Comparison of ENCODE assay signal across 26 cellular contexts in the genomic region with DNA sequence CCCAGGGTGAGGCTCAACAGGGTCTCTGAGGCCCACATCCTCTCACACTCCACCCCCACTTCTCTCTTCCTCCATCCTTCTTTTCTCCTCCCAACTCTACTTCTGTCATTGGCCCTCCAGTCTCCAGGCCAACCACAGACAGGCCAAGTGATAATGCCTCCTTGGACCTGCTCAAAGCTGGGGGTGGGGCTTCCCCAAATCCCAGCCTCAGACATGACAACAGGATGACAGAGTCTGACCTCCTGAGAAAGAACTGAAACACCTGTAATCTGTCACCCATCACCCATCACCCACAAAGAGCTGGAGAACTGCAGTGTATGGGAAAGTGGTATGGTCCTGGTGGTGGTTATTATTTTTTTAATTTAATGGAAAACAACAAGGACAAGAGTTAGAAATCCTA.
DNase-seq lines count a peak whose midpoint lies in the region; ATAC-seq and TF ChIP-seq lines count a peak whose summit lies in the region.
"Had no signal": no experiment of that assay in that cellular context is flagged by ENCODE, and none has a peak within 500 bp of the region (broad histone marks: within the 10 kb centered on the region; RNA-seq: fewer than 3 reads in every experiment).

No MANE protein-coding gene starts in this region.

- H3K27ac Mint-ChIP-seq in activated naive CD8-positive, alpha-beta T cell treated with anti-CD3 and anti-CD28 coated beads, Interleukin-2, amount 10 ng/mL, durations not matched to agents 7 days and 5 days = peak overlapping the region; percentile 59
- no peak overlapping the region for H3K27ac Mint-ChIP-seq in activated naive CD8-positive, alpha-beta T cell treated with anti-CD3 and anti-CD28 coated beads, Interleukin-2, amount 50 U/mL, for 24 hours
- peak overlapping the region; percentile 38 to 91 for H3K27ac Mint-ChIP-seq in effector memory CD8-positive, alpha-beta T cell
- H3K27ac Mint-ChIP-seq: endodermal cell, type B pancreatic cell had no signal

- no peaks in the 10 kb centered on the region for H3K9me2 ChIP-seq in OCI-LY7 (ENCODE audit: insufficient read depth, low read length)

- no peak for TF ChIP-seq CTCF in OCI-LY7 (conservative IDR thresholded peaks at IDR 0.05; ENCODE audit: low read length)

- H3K4me1 ChIP-seq in OCI-LY7 (ENCODE audit: insufficient read depth, low read length, poor library complexity, severe bottlenecking) = peaks cover 56% of the 10 kb centered on the region
- H3K4me1 ChIP-seq: esophagus squamous epithelium, parathyroid adenoma had no signal

- no peak overlapping the region for H3K4me3 Mint-ChIP-seq in activated naive CD8-positive, alpha-beta T cell treated with anti-CD3 and anti-CD28 coated beads, Interleukin-2, amount 10 ng/mL, durations not matched to agents 7 days and 5 days
- no peak overlapping the region for H3K4me3 Mint-ChIP-seq in activated naive CD8-positive, alpha-beta T cell treated with anti-CD3 and anti-CD28 coated beads, Interleukin-2, amount 50 U/mL, for 24 hours
- H3K4me3 Mint-ChIP-seq in effector memory CD8-positive, alpha-beta T cell = peak overlapping the region in 1 of 2 donors; percentile 9
- H3K4me3 Mint-ChIP-seq: endodermal cell, neural crest cell, type B pancreatic cell had no signal

- H3K4me1 Mint-ChIP-seq in activated naive CD8-positive, alpha-beta T cell treated with anti-CD3 and anti-CD28 coated beads, Interleukin-2, amount 10 ng/mL, durations not matched to agents 7 days and 5 days = peaks cover 37% of the 10 kb centered on the region
- H3K4me1 Mint-ChIP-seq in activated naive CD8-positive, alpha-beta T cell treated with anti-CD3 and anti-CD28 coated beads, Interleukin-2, amount 50 U/mL, for 24 hours = peaks cover 57% of the 10 kb centered on the region
- H3K4me1 Mint-ChIP-seq in effector memory CD8-positive, alpha-beta T cell (ENCODE audit: low read depth in 2 of 2) = peaks cover 26 to 38% of the 10 kb centered on the region in 2 donors

- CTCF ChIA-PET in OCI-LY7 (lab: Charles Lee; ENCODE audit: unreplicated experiment) = interaction anchor here (1.3 kb wide), 1 partner anchor 10 kb away, joined by 3 read pairs; no protein-coding TSS in a partner anchor

- no peaks in the 10 kb centered on the region; the same call in 1 of the 2 replicates for H3K36me3 ChIP-seq in OCI-LY7 (ENCODE audit: insufficient read depth, low read length)
- H3K36me3 ChIP-seq: esophagus squamous epithelium, heart right ventricle had no signal

- no peaks in the 10 kb centered on the region for H4K20me1 ChIP-seq in OCI-LY7 (ENCODE audit: insufficient read depth, low read length)

- no peak overlapping the region for H3K4me3 ChIP-seq in OCI-LY7 (ENCODE audit: low read depth, low read length, poor library complexity, severe bottlenecking)
- H3K4me3 ChIP-seq: esophagus squamous epithelium, heart right ventricle, lung, mucosa of descending colon, SK-N-MC had no signal

- H3K36me3 Mint-ChIP-seq in activated naive CD8-positive, alpha-beta T cell treated with anti-CD3 and anti-CD28 coated beads, Interleukin-2, amount 10 ng/mL, durations not matched to agents 7 days and 5 days = peaks cover 8% of the 10 kb centered on the region
- H3K36me3 Mint-ChIP-seq in activated naive CD8-positive, alpha-beta T cell treated with anti-CD3 and anti-CD28 coated beads, Interleukin-2, amount 50 U/mL, for 24 hours (ENCODE audit: low read depth) = no peaks in the 10 kb centered on the region
- no peaks in the 10 kb centered on the region for H3K36me3 Mint-ChIP-seq in effector memory CD8-positive, alpha-beta T cell (ENCODE audit: insufficient read depth)
- H3K36me3 Mint-ChIP-seq: type B pancreatic cell had no signal

- POLR2A ChIA-PET in activated naive CD8-positive, alpha-beta T cell treated with anti-CD3 and anti-CD28 coated beads, Interleukin-2, amount 10 ng/mL, durations not matched to agents 7 days and 5 days (lab: Charles Lee) = interaction anchor here (0.9 kb wide), 1 partner anchor 9 kb away, joined by 3 read pairs; no protein-coding TSS in a partner anchor
- POLR2A ChIA-PET in OCI-LY7 (lab: Charles Lee) = interaction anchor here (0.8 to 0.9 kb wide), 2 partner anchors 10 to 71 kb away, joined by 3 to 4 read pairs; no protein-coding TSS in a partner anchor

- no TSS peak for BruUV-seq in OCI-LY7 (replicated peaks; lab: Mats Ljungman, UMichigan)

- H2AFZ ChIP-seq in OCI-LY7 (ENCODE audit: low read length) = no peak overlapping the region
- H2AFZ ChIP-seq: parathyroid adenoma had no signal

- H3K27ac ChIP-seq in OCI-LY7 (ENCODE audit: low read depth, low read length, poor library complexity, severe bottlenecking) = peak overlapping the region; percentile 35
- H3K27ac ChIP-seq: esophagus squamous epithelium, heart right ventricle, parathyroid adenoma, SK-N-MC, VCaP had no signal

- H3K9me3 Mint-ChIP-seq in activated naive CD8-positive, alpha-beta T cell treated with anti-CD3 and anti-CD28 coated beads, Interleukin-2, amount 10 ng/mL, durations not matched to agents 7 days and 5 days = peaks cover 2% of the 10 kb centered on the region
- peaks cover 7% of the 10 kb centered on the region for H3K9me3 Mint-ChIP-seq in activated naive CD8-positive, alpha-beta T cell treated with anti-CD3 and anti-CD28 coated beads, Interleukin-2, amount 50 U/mL, for 24 hours
- H3K9me3 Mint-ChIP-seq in effector memory CD8-positive, alpha-beta T cell = no peaks in the 10 kb centered on the region

- ATAC-seq in activated naive CD8-positive, alpha-beta T cell treated with anti-CD3 and anti-CD28 coated beads, Interleukin-2, amount 10 ng/mL, durations not matched to agents 7 days and 5 days (ENCODE audit: low read depth) = no peak
- no peak for ATAC-seq in activated naive CD8-positive, alpha-beta T cell treated with anti-CD3 and anti-CD28 coated beads, Interleukin-2, amount 50 U/mL, for 24 hours
- no peak for ATAC-seq in effector memory CD8-positive, alpha-beta T cell (replicated peaks)

- peaks cover 27% of the 10 kb centered on the region; the same call in 1 of the 2 replicates for H3K79me2 ChIP-seq in OCI-LY7 (ENCODE audit: insufficient read depth, low read depth, low read length)
- H3K79me2 ChIP-seq: parathyroid adenoma had no signal

- peaks cover under 1% of the 10 kb centered on the region; the same call in 1 of the 2 replicates for H3K9me3 ChIP-seq in OCI-LY7 (ENCODE audit: low read length)
- H3K9me3 ChIP-seq: mucosa of descending colon had no signal

- no peaks in the 10 kb centered on the region for H3K27me3 Mint-ChIP-seq in activated naive CD8-positive, alpha-beta T cell treated with anti-CD3 and anti-CD28 coated beads, Interleukin-2, amount 10 ng/mL, durations not matched to agents 7 days and 5 days
- no peaks in the 10 kb centered on the region for H3K27me3 Mint-ChIP-seq in activated naive CD8-positive, alpha-beta T cell treated with anti-CD3 and anti-CD28 coated beads, Interleukin-2, amount 50 U/mL, for 24 hours
- no peaks in the 10 kb centered on the region for H3K27me3 Mint-ChIP-seq in effector memory CD8-positive, alpha-beta T cell
- H3K27me3 Mint-ChIP-seq: type B pancreatic cell had no signal

- intact Hi-C loops in OCI-LY7 (cut with micrococcal nuclease; ENCODE audit: unreplicated experiment) = loop anchor here (5.0 kb wide), 2 partner anchors 37 to 77 kb away; no protein-coding TSS in a partner anchor

- peak overlapping the region; percentile 42 for H3K4me2 ChIP-seq in OCI-LY7 (ENCODE audit: low read length)

- no peak for DNase-seq in activated naive CD8-positive, alpha-beta T cell treated with anti-CD3 and anti-CD28 coated beads, Interleukin-2, amount 10 ng/mL, durations not matched to agents 7 days and 5 days
- no peak for DNase-seq in activated naive CD8-positive, alpha-beta T cell treated with anti-CD3 and anti-CD28 coated beads, Interleukin-2, amount 50 U/mL, for 24 hours
- no peak for DNase-seq in OCI-LY7 (ENCODE audit: low spot score)
- DNase-seq in effector memory CD8-positive, alpha-beta T cell = no peak
- no peak for DNase-seq in stimulated activated naive CD4-positive, alpha-beta T cell (lab: John Stamatoyannopoulos, UW)
- no peak for DNase-seq in mucosa of gallbladder (ENCODE audit: low spot score)
- no peak for DNase-seq in DMS153 (lab: John Stamatoyannopoulos, UW)
- DNase-seq: activated CD4-positive, alpha-beta T cell treated with anti-CD3 and anti-CD28 coated beads, Interleukin-2, amount 50 U/mL, for 48 hours; activated naive CD4-positive, alpha-beta T cell; cortex of kidney; esophagus squamous epithelium; foreskin melanocyte; heart right ventricle; mucosa of descending colon; NCI-H1436 treated with DMSO at 0.1 percent for 48 hours; NCI-H345; NCI-H748 treated with DMSO at 0.1 percent for 48 hours; right cardiac atrium; stimulated activated CD4-positive, alpha-beta T cell treated with anti-CD3 and anti-CD28 coated beads, Interleukin-2, amount 100 ng/mL, for 24 hours had no signal
